Comparison of ENCODE assay signal across 26 cellular contexts in genomic region chr10:66651308-66652082, GRCh38.
"Had no signal": no experiment of that assay in that cellular context is flagged by ENCODE, and none has a peak within 500 bp of the region (broad histone marks: within the 10 kb centered on the region; RNA-seq: fewer than 3 reads in every experiment).

No MANE protein-coding gene starts in this region.

- H3K4me3 Mint-ChIP-seq: activated CD4-positive, alpha-beta memory T cell treated with anti-CD3 and anti-CD28 coated beads, Interleukin-2, amount 10 ng/mL, durations not matched to agents 7 days and 5 days; activated CD4-positive, alpha-beta T cell treated with anti-CD3 and anti-CD28 coated beads for 36 hours; activated CD4-positive, alpha-beta T cell treated with anti-CD3 and anti-CD28 coated beads, Interleukin-2, amount 10 ng/mL, durations not matched to agents 24 days and 14 days; activated naive CD4-positive, alpha-beta T cell treated with anti-CD3 and anti-CD28 coated beads, Interleukin-2, amount 10 ng/mL, durations not matched to agents 7 days and 5 days; activated naive CD8-positive, alpha-beta T cell treated with anti-CD3 and anti-CD28 coated beads, Interleukin-2, amount 10 ng/mL, durations not matched to agents 7 days and 5 days; activated T-cell treated with anti-CD3 and anti-CD28 coated beads, Interleukin-2, amount 50 U/mL, for 24 hours; activated T-cell treated with anti-CD3 and anti-CD28 coated beads, Interleukin-2, amount 50 U/mL, for 72 hours; effector memory CD8-positive, alpha-beta T cell had no signal

- H3K27me3 Mint-ChIP-seq: activated CD4-positive, alpha-beta memory T cell treated with anti-CD3 and anti-CD28 coated beads, Interleukin-2, amount 10 ng/mL, durations not matched to agents 7 days and 5 days; activated CD4-positive, alpha-beta T cell treated with anti-CD3 and anti-CD28 coated beads for 36 hours; activated CD4-positive, alpha-beta T cell treated with anti-CD3 and anti-CD28 coated beads, Interleukin-2, amount 10 ng/mL, durations not matched to agents 24 days and 14 days; activated naive CD4-positive, alpha-beta T cell treated with anti-CD3 and anti-CD28 coated beads, Interleukin-2, amount 10 ng/mL, durations not matched to agents 7 days and 5 days; activated naive CD8-positive, alpha-beta T cell treated with anti-CD3 and anti-CD28 coated beads, Interleukin-2, amount 10 ng/mL, durations not matched to agents 7 days and 5 days; activated T-cell treated with anti-CD3 and anti-CD28 coated beads, Interleukin-2, amount 50 U/mL, for 24 hours; effector memory CD8-positive, alpha-beta T cell had no signal

- ATAC-seq: activated CD4-positive, alpha-beta T cell treated with anti-CD3 and anti-CD28 coated beads for 36 hours; activated naive CD4-positive, alpha-beta T cell treated with anti-CD3 and anti-CD28 coated beads, Interleukin-2, amount 50 U/mL, for 72 hours; activated T-cell treated with anti-CD3 and anti-CD28 coated beads, Interleukin-2, amount 50 U/mL, for 72 hours; effector memory CD8-positive, alpha-beta T cell; foreskin keratinocyte; gastrocnemius medialis had no signal

- H3K36me3 Mint-ChIP-seq: activated naive CD4-positive, alpha-beta T cell treated with anti-CD3 and anti-CD28 coated beads, Interleukin-2, amount 10 ng/mL, durations not matched to agents 7 days and 5 days; activated naive CD4-positive, alpha-beta T cell treated with anti-CD3 and anti-CD28 coated beads, Interleukin-2, amount 50 U/mL, for 72 hours; activated naive CD8-positive, alpha-beta T cell treated with anti-CD3 and anti-CD28 coated beads, Interleukin-2, amount 10 ng/mL, durations not matched to agents 7 days and 5 days had no signal

- H3K27ac ChIP-seq: brain microvascular endothelial cell, esophagus muscularis mucosa, foreskin keratinocyte, gastrocnemius medialis had no signal

- H3K4me1 Mint-ChIP-seq: activated CD4-positive, alpha-beta memory T cell treated with anti-CD3 and anti-CD28 coated beads, Interleukin-2, amount 10 ng/mL, durations not matched to agents 7 days and 5 days; activated CD4-positive, alpha-beta T cell treated with anti-CD3 and anti-CD28 coated beads for 36 hours; activated CD4-positive, alpha-beta T cell treated with anti-CD3 and anti-CD28 coated beads, Interleukin-2, amount 10 ng/mL, durations not matched to agents 24 days and 14 days; activated naive CD4-positive, alpha-beta T cell treated with anti-CD3 and anti-CD28 coated beads, Interleukin-2, amount 10 ng/mL, durations not matched to agents 7 days and 5 days; activated naive CD8-positive, alpha-beta T cell treated with anti-CD3 and anti-CD28 coated beads, Interleukin-2, amount 10 ng/mL, durations not matched to agents 7 days and 5 days had no signal

- H3K4me3 ChIP-seq: esophagus muscularis mucosa, gastrocnemius medialis had no signal

- H3K36me3 ChIP-seq: brain microvascular endothelial cell, esophagus muscularis mucosa, gastrocnemius medialis had no signal

- DNase-seq: activated CD4-positive, alpha-beta memory T cell treated with anti-CD3 and anti-CD28 coated beads, Interleukin-2, amount 10 ng/mL, durations not matched to agents 7 days and 5 days; activated CD4-positive, alpha-beta T cell treated with anti-CD3 and anti-CD28 coated beads for 36 hours; activated CD4-positive, alpha-beta T cell treated with anti-CD3 and anti-CD28 coated beads, Interleukin-2, amount 10 ng/mL, durations not matched to agents 24 days and 14 days; activated CD4-positive, CD25-positive, alpha-beta regulatory T cell; activated CD4-positive, CD25-positive, alpha-beta regulatory T cell treated with anti-CD3 and anti-CD28 coated beads, Interleukin-2, amount 50 U/mL, for 72 hours; activated CD8-positive, alpha-beta memory T cell treated with anti-CD3 and anti-CD28 coated beads, Interleukin-2, amount 50 U/mL, for 48 hours; activated gamma-delta T cell; activated naive CD4-positive, alpha-beta T cell; activated naive CD4-positive, alpha-beta T cell treated with anti-CD3 and anti-CD28 coated beads, Interleukin-2, amount 10 ng/mL, durations not matched to agents 7 days and 5 days; activated naive CD8-positive, alpha-beta T cell treated with anti-CD3 and anti-CD28 coated beads, Interleukin-2, amount 10 ng/mL, durations not matched to agents 7 days and 5 days; activated T-cell treated with anti-CD3 and anti-CD28 coated beads for 4 hours; activated T-cell treated with anti-CD3 and anti-CD28 coated beads, Interleukin-2, amount 50 U/mL, for 24 hours; activated T-cell treated with anti-CD3 and anti-CD28 coated beads, Interleukin-2, amount 50 U/mL, for 72 hours; brain microvascular endothelial cell; caudate nucleus; cortex of kidney; dermis blood vessel endothelial cell; effector CD4-positive, alpha-beta T cell; effector memory CD8-positive, alpha-beta T cell; erythroblast; foreskin keratinocyte; gastrocnemius medialis; glutamatergic neuron; T-helper 2 cell had no signal

- H3K9me3 Mint-ChIP-seq: activated CD4-positive, alpha-beta T cell treated with anti-CD3 and anti-CD28 coated beads, Interleukin-2, amount 10 ng/mL, durations not matched to agents 24 days and 14 days had no signal

- H3K27ac Mint-ChIP-seq: activated CD4-positive, alpha-beta memory T cell treated with anti-CD3 and anti-CD28 coated beads, Interleukin-2, amount 10 ng/mL, durations not matched to agents 7 days and 5 days; activated CD4-positive, alpha-beta T cell treated with anti-CD3 and anti-CD28 coated beads for 36 hours; activated CD4-positive, alpha-beta T cell treated with anti-CD3 and anti-CD28 coated beads, Interleukin-2, amount 10 ng/mL, durations not matched to agents 24 days and 14 days; activated naive CD4-positive, alpha-beta T cell treated with anti-CD3 and anti-CD28 coated beads, Interleukin-2, amount 10 ng/mL, durations not matched to agents 7 days and 5 days; activated naive CD4-positive, alpha-beta T cell treated with anti-CD3 and anti-CD28 coated beads, Interleukin-2, amount 50 U/mL, for 72 hours; activated naive CD8-positive, alpha-beta T cell treated with anti-CD3 and anti-CD28 coated beads, Interleukin-2, amount 10 ng/mL, durations not matched to agents 7 days and 5 days; activated T-cell treated with anti-CD3 and anti-CD28 coated beads, Interleukin-2, amount 50 U/mL, for 24 hours; activated T-cell treated with anti-CD3 and anti-CD28 coated beads, Interleukin-2, amount 50 U/mL, for 72 hours; effector memory CD8-positive, alpha-beta T cell had no signal

- H3K4me1 ChIP-seq: esophagus muscularis mucosa, foreskin keratinocyte, gastrocnemius medialis had no signal

- H3K9me3 ChIP-seq: gastrocnemius medialis had no signal

- H3K27me3 ChIP-seq: brain microvascular endothelial cell, esophagus muscularis mucosa, foreskin keratinocyte, gastrocnemius medialis had no signal
